1 cellular context compared by ENCODE assay signal in genomic region chr16:4021070-4021779, GRCh38.
TF ChIP-seq lines count a peak whose summit lies in the region.

No MANE protein-coding gene starts in this region.

TF ChIP-seq in GM23338, 12 proteins besides CTCF, POLR2A, EP300 and RAD21 (continued from another document):
- TF ChIP-seq ZNF462 (CRISPR knock-in tag; IDR thresholded peaks at IDR 0.05) (no peak), NANOG (IDR thresholded peaks at IDR 0.05; ENCODE audit: borderline replicate concordance) (no peak), ZNF114 (CRISPR knock-in tag; IDR thresholded peaks at IDR 0.05) (no peak), REST (IDR thresholded peaks at IDR 0.05; ENCODE audit: unreplicated experiment) (no peak), JUNB (IDR thresholded peaks at IDR 0.05; ENCODE audit: unreplicated experiment) (no peak), EZH2phosphoT487 (IDR thresholded peaks at IDR 0.05; ENCODE audit: unreplicated experiment) (no peak), STAT1 (IDR thresholded peaks at IDR 0.05; ENCODE audit: unreplicated experiment) (no peak), CREB1 (CRISPR knock-in tag; IDR thresholded peaks at IDR 0.05; ENCODE audit: low read depth) (no peak), EZH2 (IDR thresholded peaks at IDR 0.05; ENCODE audit: low read depth, unreplicated experiment) (no peak)
